In the genomic region with DNA sequence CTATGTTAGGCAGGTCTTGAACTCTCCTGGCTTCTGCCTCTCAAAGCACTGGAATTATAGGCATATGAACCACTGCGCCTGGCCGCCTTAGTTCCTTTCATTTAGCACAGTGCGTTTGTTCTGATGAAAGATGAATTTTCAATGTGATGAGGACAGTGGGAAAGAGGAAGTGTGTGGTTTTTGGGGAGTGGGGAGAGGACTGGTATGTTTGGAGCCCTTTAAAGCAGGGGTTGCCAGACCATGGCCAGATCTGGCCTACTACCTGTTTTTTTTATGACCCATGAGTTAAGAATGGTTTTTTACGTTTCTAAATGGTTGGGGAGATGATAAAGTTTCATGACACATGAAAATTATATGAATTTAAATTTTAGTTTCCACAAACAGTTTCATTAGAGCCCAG, we compare ENCODE assay signal across 13 cellular contexts. TPM values are rescaled to one million over a fixed set of nuclear protein-coding genes. Genes with fewer than 3 reads are reported as not detected.
DNase-seq lines count a peak whose midpoint lies in the region; ATAC-seq and TF ChIP-seq lines count a peak whose summit lies in the region.
"Had no signal": no experiment of that assay in that cellular context is flagged by ENCODE, and none has a peak within 500 bp of the region (broad histone marks: within the 10 kb centered on the region; RNA-seq: fewer than 3 reads in every experiment).

No MANE protein-coding gene starts in this region.

- H3K4me1 ChIP-seq in Karpas-422 (ENCODE audit: low read length) (peaks cover 33% of the 10 kb centered on the region), RWPE2 (ENCODE audit: insufficient read depth, poor library complexity, severe bottlenecking) (peaks cover 67% of the 10 kb centered on the region)

- H2AFZ ChIP-seq in Karpas-422 (ENCODE audit: low read length): no peak overlapping the region

- peak overlapping the region; percentile 32; the same call in 1 of the 2 replicates for H3K27ac ChIP-seq in Karpas-422 (ENCODE audit: low read length)
- peak overlapping the region; percentile 92 for H3K27ac ChIP-seq in RWPE2 (ENCODE audit: poor library complexity, severe bottlenecking)
- H3K27ac ChIP-seq: skin epidermis, stomach had no signal

- no peak for TF ChIP-seq CTCF in RWPE2 (IDR thresholded peaks at IDR 0.05; ENCODE audit: poor library complexity, severe bottlenecking)

- H3K9me2 ChIP-seq in Karpas-422 (replicated peaks; ENCODE audit: insufficient read depth, low read length): no peaks in the 10 kb centered on the region

- H3K27me3 ChIP-seq in Karpas-422 (ENCODE audit: low read length) (no peaks in the 10 kb centered on the region), RWPE2 (ENCODE audit: insufficient read depth, poor library complexity, severe bottlenecking) (no peaks in the 10 kb centered on the region)
- H3K27me3 ChIP-seq: stomach had no signal

- H3K9me3 ChIP-seq in Karpas-422 (ENCODE audit: low read length) (no peaks in the 10 kb centered on the region), RWPE2 (ENCODE audit: severe bottlenecking) (no peaks in the 10 kb centered on the region)
- H3K9me3 ChIP-seq: stomach had no signal

- H3K4me2 ChIP-seq in Karpas-422 (ENCODE audit: low read depth, low read length, poor library complexity, severe bottlenecking): peak overlapping the region; percentile 29

- H4K20me1 ChIP-seq in Karpas-422 (ENCODE audit: insufficient read depth, low read depth, low read length): peaks cover 31% of the 10 kb centered on the region

- H3K4me3 ChIP-seq in Karpas-422 (ENCODE audit: low read length): no peak overlapping the region
- H3K4me3 ChIP-seq in RWPE2 (ENCODE audit: severe bottlenecking): no peak overlapping the region
- H3K4me3 ChIP-seq: skin epidermis, stomach had no signal

- H3K36me3 ChIP-seq in Karpas-422 (ENCODE audit: insufficient read depth, low read length) (no peaks in the 10 kb centered on the region), RWPE2 (ENCODE audit: low read depth) (no peaks in the 10 kb centered on the region; the same call in 1 of the 2 replicates)
- H3K36me3 ChIP-seq: stomach had no signal

- peak; percentile 55 to 74 for DNase-seq in AML-193 (lab: John Stamatoyannopoulos, UW)
- no peak for DNase-seq in Karpas-422
- no peak for DNase-seq in RWPE2 (ENCODE audit: low spot score)
- DNase-seq in fibroblast of peridontal ligament (ENCODE audit: extremely low read depth): peak; percentile 28
- DNase-seq in cerebellar nuclear complex (lab: John Stamatoyannopoulos, UW): no peak
- no peak for DNase-seq in islet precursor cell
- no peak for DNase-seq in nucleus accumbens (lab: John Stamatoyannopoulos, UW)
- DNase-seq: activated CD8-positive, alpha-beta memory T cell treated with anti-CD3 and anti-CD28 coated beads for 24 hours; NCI-H1436; NCI-H524 treated with DMSO at 0.1 percent for 48 hours; stomach had no signal

- H3K79me2 ChIP-seq in Karpas-422 (ENCODE audit: low read length): peaks cover 100% of the 10 kb centered on the region

- peak overlapping the region; percentile 4; the same call in 1 of the 2 replicates for H3K9ac ChIP-seq in Karpas-422 (ENCODE audit: low read length)

- ATAC-seq in RWPE2 (ENCODE audit: low read depth): no peak
- ATAC-seq in HG03095 (IDR thresholded peaks at IDR 0.05; ENCODE audit: unreplicated experiment): no peak

RNA-seq across cellular contexts. Expression of a gene that starts 12.5 kb away (rescaled TPM):
- 112 and 210 TPM in 2 replicates for total RNA-seq in Karpas-422 (2014; rRNA removed; shearing (Covaris generic); ENCODE audit: low replicate concordance)

Comparison
In these comparisons a context has a peak if more than half of its experiments do, and no peak if none do; other contexts are left out.
1. DNase-seq: peak in AML-193 (2 of 2) and fibroblast of peridontal ligament (single experiment); none in Karpas-422 (single experiment), RWPE2 (single experiment), cerebellar nuclear complex (0 of 2), islet precursor cell (single experiment) and nucleus accumbens (0 of 56).